11 cellular contexts compared by ENCODE assay signal in genomic region chr19:33175156-33175782, GRCh38. TPM values are rescaled to one million over a fixed set of nuclear protein-coding genes. Genes with fewer than 3 reads are reported as not detected.
DNase-seq lines count a peak whose midpoint lies in the region; ATAC-seq and TF ChIP-seq lines count a peak whose summit lies in the region.
"Had no signal": no experiment of that assay in that cellular context is flagged by ENCODE, and none has a peak within 500 bp of the region (broad histone marks: within the 10 kb centered on the region; RNA-seq: fewer than 3 reads in every experiment).

No MANE protein-coding gene starts in this region.

- H3K27ac Mint-ChIP-seq in stimulated activated naive CD8-positive, alpha-beta T cell treated with anti-CD3 and anti-CD28 coated beads, Interleukin-15, amount 100 ng/mL, for 72 hours, result peak overlapping the region in 1 of 2 donors; percentile 9

- BruUV-seq in PC-3 (replicated peaks; lab: Mats Ljungman, UMichigan), result no TSS peak

- H3K4me3 Mint-ChIP-seq in activated T-cell treated with anti-CD3 and anti-CD28 coated beads, Interleukin-2, amount 50 U/mL, for 4 hours, result peak overlapping the region; percentile 93
- peak overlapping the region; percentile 98 to 99 for H3K4me3 Mint-ChIP-seq in stimulated activated naive CD8-positive, alpha-beta T cell treated with anti-CD3 and anti-CD28 coated beads, Interleukin-15, amount 100 ng/mL, for 72 hours

- intact Hi-C loops in PC-3 (cut with micrococcal nuclease) (loop anchor here (5.0 kb wide), 1 partner anchor 203 kb away; the partner anchor contains the start of genes CEP89 and FAAP24), lower leg skin (cut with DNase I; ENCODE audit: low total_unique reads) (loop anchor here (5.0 kb wide), 1 partner anchor 647 kb away; no protein-coding TSS in a partner anchor)

- H3K4me3 ChIP-seq in PC-3 (ENCODE audit: low read length), result peak overlapping the region; percentile 88
- no peak overlapping the region for H3K4me3 ChIP-seq in hepatocyte
- H3K4me3 ChIP-seq in lower leg skin (ENCODE audit: low read depth, poor library complexity, severe bottlenecking), result no peak overlapping the region

- peaks cover 20% of the 10 kb centered on the region for H3K4me1 ChIP-seq in PC-3 (ENCODE audit: insufficient read depth, low read length)
- peaks cover 8% of the 10 kb centered on the region for H3K4me1 ChIP-seq in hepatocyte (ENCODE audit: insufficient read depth)

- H3K9ac ChIP-seq in PC-3 (ENCODE audit: low read length), result no peak overlapping the region

- TF ChIP-seq POLR2A in lower leg skin (IDR thresholded peaks at IDR 0.05), result no peak

- H3K36me3 ChIP-seq in PC-3 (ENCODE audit: low read depth, low read length) (no peaks in the 10 kb centered on the region), hepatocyte (replicated peaks; ENCODE audit: insufficient read depth, low read depth) (no peaks in the 10 kb centered on the region)

- WGBS in hepatocyte (ENCODE audit: low lambda C conversion rate, missing lambda C conversion rate), result 96% methylated on average over 10 of the region's 10 CpGs
- WGBS in lower leg skin, 2 donors, result 94 to 96% methylated on average over 10 of the region's 10 CpGs

- CTCF ChIA-PET in PC-3 (lab: Charles Lee), result no interaction called here

- H3K4me1 Mint-ChIP-seq in activated T-cell treated with anti-CD3 and anti-CD28 coated beads, Interleukin-2, amount 50 U/mL, for 4 hours (ENCODE audit: low read depth), result peaks cover 35% of the 10 kb centered on the region
- H3K4me1 Mint-ChIP-seq in stimulated activated naive CD8-positive, alpha-beta T cell treated with anti-CD3 and anti-CD28 coated beads, Interleukin-15, amount 100 ng/mL, for 72 hours, result peaks cover 59% of the 10 kb centered on the region

- no peaks in the 10 kb centered on the region for H3F3A ChIP-seq in PC-3 (ENCODE audit: low read length, unreplicated experiment)

- POLR2A ChIA-PET in PC-3 (lab: Charles Lee; ENCODE audit: unreplicated experiment), result no interaction called here

- H3K4me2 ChIP-seq in PC-3 (ENCODE audit: low read length), result peak overlapping the region; percentile 93
- peak overlapping the region; percentile 93 for H3K4me2 ChIP-seq in hepatocyte

- H2AFZ ChIP-seq in PC-3 (ENCODE audit: low read length) (no peak overlapping the region), hepatocyte (no peak overlapping the region)

- no peak for DNase-seq in activated T-cell treated with anti-CD3 and anti-CD28 coated beads, Interleukin-2, amount 50 U/mL, for 4 hours
- no peak for DNase-seq in activated T-cell treated with anti-CD3 and anti-CD28 coated beads, Interleukin-2, amount 50 U/mL, for 1 hour
- DNase-seq in PC-3, result no peak
- DNase-seq in hepatocyte (ENCODE audit: low spot score), result no peak
- DNase-seq in stimulated activated naive CD8-positive, alpha-beta T cell treated with anti-CD3 and anti-CD28 coated beads, Interleukin-15, amount 100 ng/mL, for 72 hours, result no peak
- DNase-seq in lower leg skin (ENCODE audit: low spot score in 2 of 2), result no peak
- no peak for DNase-seq in NCI-H1417 (lab: John Stamatoyannopoulos, UW)
- DNase-seq: SW 1271 had no signal

- H3K79me2 ChIP-seq in PC-3 (ENCODE audit: low read length) (peaks cover 14% of the 10 kb centered on the region), hepatocyte (peaks cover 14% of the 10 kb centered on the region)

- no peaks in the 10 kb centered on the region for H3K27me3 ChIP-seq in PC-3 (ENCODE audit: low read length)
- H3K27me3 ChIP-seq in hepatocyte, result no peaks in the 10 kb centered on the region

- no peaks in the 10 kb centered on the region for H3K27me3 Mint-ChIP-seq in activated T-cell treated with anti-CD3 and anti-CD28 coated beads, Interleukin-2, amount 50 U/mL, for 4 hours (ENCODE audit: low read depth)
- no peaks in the 10 kb centered on the region for H3K27me3 Mint-ChIP-seq in stimulated activated naive CD8-positive, alpha-beta T cell treated with anti-CD3 and anti-CD28 coated beads, Interleukin-15, amount 100 ng/mL, for 72 hours

- TF ChIP-seq CTCF in PC-3 (conservative IDR thresholded peaks at IDR 0.05; ENCODE audit: low read depth, low read length) (no peak), hepatocyte (IDR thresholded peaks at IDR 0.05; ENCODE audit: poor library complexity) (no peak), lower leg skin (IDR thresholded peaks at IDR 0.05) (no peak)

- H3K9me3 Mint-ChIP-seq in activated T-cell treated with anti-CD3 and anti-CD28 coated beads, Interleukin-2, amount 50 U/mL, for 4 hours, result no peaks in the 10 kb centered on the region
- H3K9me3 Mint-ChIP-seq in stimulated activated naive CD8-positive, alpha-beta T cell treated with anti-CD3 and anti-CD28 coated beads, Interleukin-15, amount 100 ng/mL, for 72 hours, result peaks cover 0 to 4% of the 10 kb centered on the region in 2 donors

- H3K9me3 ChIP-seq in PC-3 (ENCODE audit: low read length) (no peaks in the 10 kb centered on the region), hepatocyte (ENCODE audit: low read depth) (no peaks in the 10 kb centered on the region)

- peaks cover 2% of the 10 kb centered on the region for H3K36me3 Mint-ChIP-seq in activated T-cell treated with anti-CD3 and anti-CD28 coated beads, Interleukin-2, amount 50 U/mL, for 4 hours (ENCODE audit: insufficient read depth)

- no peak for ATAC-seq in activated T-cell treated with anti-CD3 and anti-CD28 coated beads, Interleukin-2, amount 50 U/mL, for 4 hours
- no peak for ATAC-seq in PC-3
- no peak for ATAC-seq in stimulated activated naive CD8-positive, alpha-beta T cell treated with anti-CD3 and anti-CD28 coated beads, Interleukin-15, amount 100 ng/mL, for 72 hours
- ATAC-seq in HG02981 (IDR thresholded peaks at IDR 0.05; ENCODE audit: unreplicated experiment), result no peak

- H4K20me1 ChIP-seq in PC-3 (ENCODE audit: low read length), result no peaks in the 10 kb centered on the region
- H4K20me1 ChIP-seq in hepatocyte (ENCODE audit: insufficient read depth, poor library complexity, severe bottlenecking), result no peaks in the 10 kb centered on the region

- H3K27ac ChIP-seq in PC-3 (ENCODE audit: low read length), result no peak overlapping the region
- no peak overlapping the region for H3K27ac ChIP-seq in hepatocyte

- H3K9me2 ChIP-seq in PC-3 (replicated peaks; ENCODE audit: low read length), result no peaks in the 10 kb centered on the region
- no peaks in the 10 kb centered on the region for H3K9me2 ChIP-seq in hepatocyte (replicated peaks; ENCODE audit: insufficient read depth)

RNA-seq across cellular contexts. Expression of gene LRP3, which starts 18.9 kb away (rescaled TPM):
- total RNA-seq in activated T-cell treated with anti-CD3 and anti-CD28 coated beads, Interleukin-2, amount 50 U/mL, for 4 hours, result under 1 TPM; 0.14 to 0.84 (median 0.71) TPM
- total RNA-seq in PC-3 (2014; rRNA removed), result 20.4 and 25.9 TPM in 2 replicates
- total RNA-seq in hepatocyte, result 35.1 and 37.4 TPM in 2 replicates
- 35.5 and 44.0 TPM in 2 replicates for polyA plus RNA-seq in hepatocyte
- 10 to 100 TPM in 3 of 4 donors, 1 to 10 TPM in 1; 9.4 to 27.4 (median 18.0) TPM for total RNA-seq in lower leg skin

RNA-seq across cellular contexts. Expression of gene WDR88, which starts 43.4 kb away (rescaled TPM):
- not detected for total RNA-seq in activated T-cell treated with anti-CD3 and anti-CD28 coated beads, Interleukin-2, amount 50 U/mL, for 4 hours
- not detected in 2 replicates for total RNA-seq in PC-3 (2014; rRNA removed)
- total RNA-seq in hepatocyte, result not detected in 2 replicates
- polyA plus RNA-seq in hepatocyte, result 0.11 and 0.61 TPM in 2 replicates
- total RNA-seq in lower leg skin, result not detected
- total RNA-seq: epithelial cell of proximal tubule, urinary bladder had no signal
- polyA plus RNA-seq: urinary bladder had no signal

RNA-seq across cellular contexts. Expression of gene SLC7A10, which starts 50.4 kb away (rescaled TPM):
- not detected for total RNA-seq in activated T-cell treated with anti-CD3 and anti-CD28 coated beads, Interleukin-2, amount 50 U/mL, for 4 hours
- not detected in 2 replicates for total RNA-seq in PC-3 (2014; rRNA removed)
- 4.5 and 5.5 TPM in 2 replicates for total RNA-seq in hepatocyte
- 4.3 and 7.3 TPM in 2 replicates for polyA plus RNA-seq in hepatocyte
- under 1 TPM in 1 of 4 donors, not detected in 3; 0.62 TPM for total RNA-seq in lower leg skin
- total RNA-seq: epithelial cell of proximal tubule had no signal

Comparison
In these comparisons a context has a peak if more than half of its experiments do, and no peak if none do; other contexts are left out.
1. RNA of gene LRP3, which starts 18.9 kb away (total RNA-seq): 35.1 to 37.4 TPM in hepatocyte, 9.4 to 27.4 TPM in lower leg skin and 20.4 to 25.9 TPM in PC-3; 0.14 to 0.84 TPM in activated T-cell treated with anti-CD3 and anti-CD28 coated beads, Interleukin-2, amount 50 U/mL, for 4 hours; every median in the first group is over 4 times any median in the second.